1 cellular context compared by ENCODE assay signal in genomic region chr17:17580662-17581470, GRCh38.
TF ChIP-seq lines count a peak whose summit lies in the region.

No MANE protein-coding gene starts in this region.

TF ChIP-seq in HCT116, 20 proteins besides CTCF, POLR2A, EP300 and RAD21 (continued from another document):
- TF ChIP-seq JUND (IDR thresholded peaks at IDR 0.05): no peak
- no peak for TF ChIP-seq SIN3A (IDR thresholded peaks at IDR 0.05; ENCODE audit: low read depth)
- TF ChIP-seq EGR1 (IDR thresholded peaks at IDR 0.05; ENCODE audit: low read depth): no peak
- no peak for TF ChIP-seq REST (IDR thresholded peaks at IDR 0.05; ENCODE audit: low read depth)
- no peak for TF ChIP-seq MAX (IDR thresholded peaks at IDR 0.05)
- TF ChIP-seq, protein P1, sequence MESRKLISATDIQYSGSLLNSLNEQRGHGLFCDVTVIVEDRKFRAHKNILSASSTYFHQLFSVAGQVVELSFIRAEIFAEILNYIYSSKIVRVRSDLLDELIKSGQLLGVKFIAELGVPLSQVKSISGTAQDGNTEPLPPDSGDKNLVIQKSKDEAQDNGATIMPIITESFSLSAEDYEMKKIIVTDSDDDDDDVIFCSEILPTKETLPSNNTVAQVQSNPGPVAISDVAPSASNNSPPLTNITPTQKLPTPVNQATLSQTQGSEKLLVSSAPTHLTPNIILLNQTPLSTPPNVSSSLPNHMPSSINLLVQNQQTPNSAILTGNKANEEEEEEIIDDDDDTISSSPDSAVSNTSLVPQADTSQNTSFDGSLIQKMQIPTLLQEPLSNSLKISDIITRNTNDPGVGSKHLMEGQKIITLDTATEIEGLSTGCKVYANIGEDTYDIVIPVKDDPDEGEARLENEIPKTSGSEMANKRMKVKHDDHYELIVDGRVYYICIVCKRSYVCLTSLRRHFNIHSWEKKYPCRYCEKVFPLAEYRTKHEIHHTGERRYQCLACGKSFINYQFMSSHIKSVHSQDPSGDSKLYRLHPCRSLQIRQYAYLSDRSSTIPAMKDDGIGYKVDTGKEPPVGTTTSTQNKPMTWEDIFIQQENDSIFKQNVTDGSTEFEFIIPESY (IDR thresholded peaks at IDR 0.05; ENCODE audit: extremely low read depth, insufficient replicate concordance, low read length): no peak
